In genomic region chr5:59654691-59655090, GRCh38 we compare ENCODE assay signal across 21 cellular contexts.
DNase-seq lines count a peak whose midpoint lies in the region; ATAC-seq, FAIRE-seq and TF ChIP-seq lines count a peak whose summit lies in the region.
"Had no signal": no experiment of that assay in that cellular context is flagged by ENCODE, and none has a peak within 500 bp of the region (broad histone marks: within the 10 kb centered on the region; RNA-seq: fewer than 3 reads in every experiment).

No MANE protein-coding gene starts in this region.

- no peaks in the 10 kb centered on the region for H3K36me3 ChIP-seq in bronchial epithelial cell (ENCODE audit: control insufficient read depth, insufficient read depth, low read length)
- H3K36me3 ChIP-seq: BLaER1 treated with 17β-estradiol and CSF1 and Interleukin-3, amounts not matched to agents 10 nM and 100 nM had no signal

- H3K4me3 ChIP-seq in A549 (no peak overlapping the region), bronchial epithelial cell (ENCODE audit: low read depth, low read length) (no peak overlapping the region)
- H3K4me3 ChIP-seq: BLaER1 treated with 17β-estradiol and CSF1 and Interleukin-3, amounts not matched to agents 10 nM and 100 nM had no signal

- POLR2A ChIA-PET in A549 (lab: Yijun Ruan, JAX) = no interaction called here

- H3K4me1 ChIP-seq in A549 = peaks cover 79% of the 10 kb centered on the region
- H3K4me1 ChIP-seq in foreskin keratinocyte = peaks cover 8% of the 10 kb centered on the region
- H3K4me1 ChIP-seq: BLaER1 treated with 17β-estradiol and CSF1 and Interleukin-3, amounts not matched to agents 10 nM and 100 nM had no signal

- no peak for TF ChIP-seq POLR2A in A549 (IDR thresholded peaks at IDR 0.05; ENCODE audit: low read length)

- CTCF ChIA-PET in A549 (lab: Yijun Ruan, JAX) = no interaction called here

- H3K27me3 ChIP-seq in bronchial epithelial cell (ENCODE audit: control insufficient read depth, insufficient read depth, low read length) (no peaks in the 10 kb centered on the region), foreskin keratinocyte (no peaks in the 10 kb centered on the region)
- H3K27me3 ChIP-seq: BLaER1 treated with 17β-estradiol and CSF1 and Interleukin-3, amounts not matched to agents 10 nM and 100 nM had no signal

- ATAC-seq in A549 (no peak), foreskin keratinocyte (peak; percentile 34)

- DNase-seq in A549 (ENCODE audit: low read depth in 1 of 2, low spot score in 1 of 2) (no peak), D721Med (ENCODE audit: insufficient read length, low spot score) (no peak), bronchial epithelial cell (ENCODE audit: low read depth) (peak; percentile 83), foreskin keratinocyte (peak; percentile 21 to 48), cardiac septum (ENCODE audit: low spot score) (no peak), CD1c-positive myeloid dendritic cell (ENCODE audit: extremely low spot score) (no peak), midbrain (lab: John Stamatoyannopoulos, UW) (no peak)
- no peak for DNase-seq in stimulated activated CD8-positive, alpha-beta memory T cell treated with anti-CD3 and anti-CD28 coated beads, Interleukin-4, amount 100 ng/mL, for 48 hours
- DNase-seq: 8988T; AML-193; CD4-positive, alpha-beta memory T cell; CD4-positive, CD25-positive, alpha-beta regulatory T cell; CD8-positive, alpha-beta memory T cell; COR-L47; DMS79 treated with DMSO at 0.1 percent for 48 hours; GF-D8 had no signal

- intact Hi-C loops in cardiac septum (cut with DNase I) = no loop called here

- peak; percentile 7 for FAIRE-seq in A549 (lab: Jason Lieb, UNC)
- FAIRE-seq in D721Med (lab: Jason Lieb, UNC) = peak; percentile 83
- FAIRE-seq in bronchial epithelial cell (lab: Jason Lieb, UNC) = no peak
- FAIRE-seq: A204.1, G401.6, GM12891 had no signal

- TF ChIP-seq RAD21 in A549 (conservative IDR thresholded peaks at IDR 0.05 in 1 of 2, IDR thresholded peaks at IDR 0.05 in 1 of 2) = no peak

- no peak for TF ChIP-seq CTCF in A549 (IDR thresholded peaks at IDR 0.05)
- TF ChIP-seq CTCF in D721Med (IDR thresholded peaks at IDR 0.05; ENCODE audit: insufficient read depth, missing control alignments) = no peak
- TF ChIP-seq CTCF in bronchial epithelial cell (IDR thresholded peaks at IDR 0.05; ENCODE audit: insufficient read depth, low read length, severe bottlenecking) = no peak
- no peak for TF ChIP-seq CTCF in foreskin keratinocyte (conservative IDR thresholded peaks at IDR 0.05)

- WGBS in A549 (ENCODE audit: missing lambda C conversion rate) = 91% methylated on average over 1 of the region's 1 CpG

- no peak for TF ChIP-seq EP300 in A549 (IDR thresholded peaks at IDR 0.05)

- peak overlapping the region; percentile 64; the same call in 2 of the 3 replicates for H3K4me2 ChIP-seq in A549
- H3K4me2 ChIP-seq: BLaER1 treated with 17β-estradiol and CSF1 and Interleukin-3, amounts not matched to agents 10 nM and 100 nM had no signal

- H3K27ac ChIP-seq in A549 = peak overlapping the region in 1 of 2 experiments; percentile 8; a peak in 1 of 6 replicates
- no peak overlapping the region for H3K27ac ChIP-seq in foreskin keratinocyte
- H3K27ac ChIP-seq: BLaER1 treated with 17β-estradiol and CSF1 and Interleukin-3, amounts not matched to agents 10 nM and 100 nM; C4-2B had no signal

- no peaks in the 10 kb centered on the region for H3K9me3 ChIP-seq in A549
- H3K9me3 ChIP-seq: BLaER1 treated with 17β-estradiol and CSF1 and Interleukin-3, amounts not matched to agents 10 nM and 100 nM had no signal

TF ChIP-seq in A549, 52 proteins besides CTCF, POLR2A, EP300 and RAD21:
- TF ChIP-seq, protein P1, sequence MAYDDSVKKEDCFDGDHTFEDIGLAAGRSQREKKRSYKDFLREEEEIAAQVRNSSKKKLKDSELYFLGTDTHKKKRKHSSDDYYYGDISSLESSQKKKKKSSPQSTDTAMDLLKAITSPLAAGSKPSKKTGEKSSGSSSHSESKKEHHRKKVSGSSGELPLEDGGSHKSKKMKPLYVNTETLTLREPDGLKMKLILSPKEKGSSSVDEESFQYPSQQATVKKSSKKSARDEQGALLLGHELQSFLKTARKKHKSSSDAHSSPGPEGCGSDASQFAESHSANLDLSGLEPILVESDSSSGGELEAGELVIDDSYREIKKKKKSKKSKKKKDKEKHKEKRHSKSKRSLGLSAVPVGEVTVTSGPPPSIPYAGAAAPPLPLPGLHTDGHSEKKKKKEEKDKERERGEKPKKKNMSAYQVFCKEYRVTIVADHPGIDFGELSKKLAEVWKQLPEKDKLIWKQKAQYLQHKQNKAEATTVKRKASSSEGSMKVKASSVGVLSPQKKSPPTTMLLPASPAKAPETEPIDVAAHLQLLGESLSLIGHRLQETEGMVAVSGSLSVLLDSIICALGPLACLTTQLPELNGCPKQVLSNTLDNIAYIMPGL (CRISPR knock-in tag; IDR thresholded peaks at IDR 0.05; ENCODE audit: borderline replicate concordance) = no peak
- TF ChIP-seq ZC3H11A (IDR thresholded peaks at IDR 0.05) = no peak
- TF ChIP-seq EHF (CRISPR knock-in tag; IDR thresholded peaks at IDR 0.05) = no peak
- TF ChIP-seq POLR2AphosphoS2 (conservative IDR thresholded peaks at IDR 0.05; ENCODE audit: low read length) = no peak
- no peak for TF ChIP-seq ZSCAN20 (CRISPR knock-in tag; IDR thresholded peaks at IDR 0.05)
- TF ChIP-seq FOSL2 (IDR thresholded peaks at IDR 0.05) = no peak
- TF ChIP-seq FOSL2 (CRISPR knock-in tag; IDR thresholded peaks at IDR 0.05) = no peak
- TF ChIP-seq E2F6 (IDR thresholded peaks at IDR 0.05; ENCODE audit: borderline replicate concordance, low read depth) = no peak
- TF ChIP-seq, protein P2, sequence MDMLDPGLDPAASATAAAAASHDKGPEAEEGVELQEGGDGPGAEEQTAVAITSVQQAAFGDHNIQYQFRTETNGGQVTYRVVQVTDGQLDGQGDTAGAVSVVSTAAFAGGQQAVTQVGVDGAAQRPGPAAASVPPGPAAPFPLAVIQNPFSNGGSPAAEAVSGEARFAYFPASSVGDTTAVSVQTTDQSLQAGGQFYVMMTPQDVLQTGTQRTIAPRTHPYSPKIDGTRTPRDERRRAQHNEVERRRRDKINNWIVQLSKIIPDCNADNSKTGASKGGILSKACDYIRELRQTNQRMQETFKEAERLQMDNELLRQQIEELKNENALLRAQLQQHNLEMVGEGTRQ (IDR thresholded peaks at IDR 0.05) = no peak
- TF ChIP-seq MYC (IDR thresholded peaks at IDR 0.05; ENCODE audit: borderline replicate concordance, low read length) = no peak
- no peak for TF ChIP-seq SMC3 (IDR thresholded peaks at IDR 0.05)
- no peak for TF ChIP-seq RARB (CRISPR knock-in tag; IDR thresholded peaks at IDR 0.05)

Comparison
In these comparisons a context has a peak if more than half of its experiments do, and no peak if none do; other contexts are left out.
1. DNase-seq: peak in bronchial epithelial cell (single experiment) and foreskin keratinocyte (2 of 2); none in A549 (0 of 2), D721Med (single experiment), cardiac septum (single experiment), CD1c-positive myeloid dendritic cell (single experiment), stimulated activated CD8-positive, alpha-beta memory T cell treated with anti-CD3 and anti-CD28 coated beads, Interleukin-4, amount 100 ng/mL, for 48 hours (single experiment) and midbrain (single experiment).